Comparison of ENCODE assay signal across 8 cellular contexts in genomic region chr13:110706570-110707378, GRCh38. TPM values are rescaled to one million over a fixed set of nuclear protein-coding genes. Genes with fewer than 3 reads are reported as not detected.
DNase-seq lines count a peak whose midpoint lies in the region; ATAC-seq and TF ChIP-seq lines count a peak whose summit lies in the region.

No MANE protein-coding gene starts in this region.

- peaks cover 55% of the 10 kb centered on the region for H3K4me1 ChIP-seq in left ventricle myocardium inferior
- peaks cover 7% of the 10 kb centered on the region; the same call in 1 of the 2 replicates for H3K4me1 ChIP-seq in iPS DF 6.9 (ENCODE audit: control insufficient read depth, insufficient read depth, low read length)

- no CpG with 5 or more reads among the region's 9 CpGs for WGBS in iPS DF 6.9 (ENCODE audit: insufficient coverage, insufficient read length)

- H3K27ac ChIP-seq in left ventricle myocardium inferior (replicated peaks) (peak overlapping the region; percentile 92), VCaP (peak overlapping the region; percentile 90), iPS DF 6.9 (ENCODE audit: low read length) (no peak overlapping the region), substantia nigra (ENCODE audit: low read depth, low read length, poor library complexity, severe bottlenecking) (peak overlapping the region; percentile 82)

- H3K27me3 ChIP-seq in left ventricle myocardium inferior (ENCODE audit: low read depth) (no peaks in the 10 kb centered on the region), iPS DF 6.9 (ENCODE audit: control insufficient read depth, insufficient read depth, low read length) (no peaks in the 10 kb centered on the region)

- no peak for ATAC-seq in Right ventricle myocardium inferior

- no peak for DNase-seq in left ventricle myocardium inferior
- DNase-seq in Right ventricle myocardium inferior (ENCODE audit: missing footprints): no peak
- DNase-seq in iPS DF 6.9 (ENCODE audit: low read depth, low spot score): no peak
- DNase-seq in substantia nigra (lab: John Stamatoyannopoulos, UW): no peak
- no peak for DNase-seq in T1000 (lab: John Stamatoyannopoulos, UW)
- no peak for DNase-seq in HuH-7 (ENCODE audit: low spot score)
- no peak for DNase-seq in stimulated activated CD4-positive, alpha-beta T cell treated with anti-CD3 and anti-CD28 coated beads, Interleukin-4, amount 100 ng/mL, for 24 hours

- peaks cover 3% of the 10 kb centered on the region for H3K36me3 ChIP-seq in left ventricle myocardium inferior
- H3K36me3 ChIP-seq in iPS DF 6.9 (ENCODE audit: control insufficient read depth, insufficient read depth, low read length): no peaks in the 10 kb centered on the region

- H3K9me3 ChIP-seq in left ventricle myocardium inferior (replicated peaks) (no peaks in the 10 kb centered on the region), iPS DF 6.9 (ENCODE audit: control insufficient read depth, insufficient read depth, low read length) (no peaks in the 10 kb centered on the region)

- intact Hi-C loops in left ventricle myocardium inferior (cut with micrococcal nuclease) (no loop called here), Right ventricle myocardium inferior (cut with DNase I) (no loop called here)

- TF ChIP-seq CTCF in left ventricle myocardium inferior (IDR thresholded peaks at IDR 0.05; ENCODE audit: borderline replicate concordance) (no peak), VCaP (conservative IDR thresholded peaks at IDR 0.05) (no peak)

- H3K4me3 ChIP-seq in left ventricle myocardium inferior (peak overlapping the region; percentile 86), iPS DF 6.9 (ENCODE audit: low read length) (peak overlapping the region; percentile 45; the same call in 1 of the 2 replicates)

RNA-seq across cellular contexts. Expression of gene CARS2, which starts 0.9 kb away (rescaled TPM):
- 52.8 TPM for total RNA-seq in left ventricle myocardium inferior
- total RNA-seq in Right ventricle myocardium inferior: 52.1 TPM

RNA-seq across cellular contexts. Expression of gene ING1, which starts 6.7 kb away (rescaled TPM):
- 6.9 TPM for total RNA-seq in left ventricle myocardium inferior
- 7.8 TPM for total RNA-seq in Right ventricle myocardium inferior
